8 cellular contexts compared by ENCODE assay signal in the genomic region with DNA sequence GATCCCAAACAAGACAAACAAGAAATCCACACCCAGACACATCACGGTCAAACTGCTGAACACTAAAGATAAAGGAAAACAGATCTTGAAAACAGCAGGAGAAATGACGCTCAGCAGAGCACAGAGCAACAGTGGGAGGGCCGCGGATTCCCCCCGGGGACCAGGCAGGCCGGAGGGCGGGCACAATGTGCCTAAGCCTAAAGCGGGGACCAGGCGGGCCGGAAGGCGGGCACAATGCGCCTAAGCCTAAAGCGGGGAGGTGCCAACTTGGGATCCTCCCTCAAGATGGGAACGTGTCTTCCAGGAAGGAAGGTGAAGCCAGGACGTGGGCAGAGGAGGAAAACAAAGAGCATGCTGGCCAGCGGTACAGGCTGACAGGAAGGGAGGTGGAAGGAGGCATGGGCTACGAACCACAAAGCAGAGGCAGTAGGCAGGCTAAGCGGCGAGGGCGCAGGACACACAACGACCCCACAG. TPM values are rescaled to one million over a fixed set of nuclear protein-coding genes. Genes with fewer than 3 reads are reported as not detected.
A peak's percentile ranks its signal among the peaks of the same experiment; 100 is the strongest.
DNase-seq lines count a peak whose midpoint lies in the region; ATAC-seq and TF ChIP-seq lines count a peak whose summit lies in the region.

No MANE protein-coding gene starts in this region.

- ATAC-seq in HG03060 (IDR thresholded peaks at IDR 0.05; ENCODE audit: low read depth, unreplicated experiment) (peak; percentile 62), WTC11 (peak; percentile 89)

- TF ChIP-seq EP300 in sigmoid colon (IDR thresholded peaks at IDR 0.05) = no peak

- no peaks in the 10 kb centered on the region for H3K36me3 ChIP-seq in cardiac muscle cell
- peaks cover 0 to 8% (median 0%) of the 10 kb centered on the region in 4 donors for H3K36me3 ChIP-seq in sigmoid colon

- H3K4me1 ChIP-seq in cardiac muscle cell (ENCODE audit: low read depth) (peaks cover 10% of the 10 kb centered on the region), sigmoid colon (peaks cover 0 to 78% (median 72%) of the 10 kb centered on the region in 4 donors)

- H3K27ac ChIP-seq in cardiac muscle cell = no peak overlapping the region
- peak overlapping the region; percentile 35 to 77 (median 70) for H3K27ac ChIP-seq in sigmoid colon

- H3K27me3 ChIP-seq in cardiac muscle cell = no peaks in the 10 kb centered on the region
- no peaks in the 10 kb centered on the region for H3K27me3 ChIP-seq in sigmoid colon

- no peak overlapping the region for H3K27ac Mint-ChIP-seq in activated naive CD4-positive, alpha-beta T cell treated with anti-CD3 and anti-CD28 coated beads, Interleukin-2, amount 10 ng/mL, durations not matched to agents 7 days and 5 days
- H3K27ac Mint-ChIP-seq in WTC11 = no peak overlapping the region

- H3K36me3 Mint-ChIP-seq in activated naive CD4-positive, alpha-beta T cell treated with anti-CD3 and anti-CD28 coated beads, Interleukin-2, amount 10 ng/mL, durations not matched to agents 7 days and 5 days = no peaks in the 10 kb centered on the region
- no peaks in the 10 kb centered on the region; the same call in 1 of the 2 replicates for H3K36me3 Mint-ChIP-seq in WTC11

- DNase-seq in activated naive CD4-positive, alpha-beta T cell treated with anti-CD3 and anti-CD28 coated beads, Interleukin-2, amount 10 ng/mL, durations not matched to agents 7 days and 5 days = peak; percentile 25
- no peak for DNase-seq in activated naive CD4-positive, alpha-beta T cell treated with anti-CD3 and anti-CD28 coated beads, Interleukin-2, amount 50 U/mL, for 16 hours
- DNase-seq in WTC11 (ENCODE audit: low spot score) = peak; percentile 39
- DNase-seq in cardiac muscle cell (ENCODE audit: low read depth in 1 of 2, low spot score in 1 of 2) = peak; percentile 26 to 93
- peak; percentile 81 for DNase-seq in sigmoid colon
- DNase-seq in ACHN = no peak
- no peak for DNase-seq in T-helper 9 cell

- in situ Hi-C loops in ACHN (cut with HindIII; ENCODE audit: low pct_ligation_motif_present, low pct_unique_long_range_greater_than_20kb, low sequenced_read_pairs) = no loop called here

- no peak overlapping the region for H3K4me3 ChIP-seq in cardiac muscle cell
- H3K4me3 ChIP-seq in sigmoid colon = peak overlapping the region in 2 of 4 donors; percentile 5 to 20

- WGBS in sigmoid colon, 2 donors = 42 to 70% methylated on average over 21 of the region's 21 CpGs

- H3K9me3 Mint-ChIP-seq in activated naive CD4-positive, alpha-beta T cell treated with anti-CD3 and anti-CD28 coated beads, Interleukin-2, amount 10 ng/mL, durations not matched to agents 7 days and 5 days = no peaks in the 10 kb centered on the region
- no peaks in the 10 kb centered on the region for H3K9me3 Mint-ChIP-seq in WTC11

- TF ChIP-seq CTCF in WTC11 (IDR thresholded peaks at IDR 0.05) (no peak), cardiac muscle cell (IDR thresholded peaks at IDR 0.05; ENCODE audit: low read depth, low read length) (no peak), sigmoid colon (IDR thresholded peaks at IDR 0.05) (no peak)

- CTCF ChIA-PET in activated naive CD4-positive, alpha-beta T cell treated with anti-CD3 and anti-CD28 coated beads, Interleukin-2, amount 10 ng/mL, durations not matched to agents 7 days and 5 days (lab: Charles Lee) = no interaction called here
- CTCF ChIA-PET in WTC11 (lab: Charles Lee) = no interaction called here

- POLR2A ChIA-PET in WTC11 (lab: Charles Lee) = no interaction called here

- H3K27me3 Mint-ChIP-seq in activated naive CD4-positive, alpha-beta T cell treated with anti-CD3 and anti-CD28 coated beads, Interleukin-2, amount 10 ng/mL, durations not matched to agents 7 days and 5 days = peaks cover 25% of the 10 kb centered on the region
- H3K27me3 Mint-ChIP-seq in WTC11 (ENCODE audit: low read depth) = peaks cover 40% of the 10 kb centered on the region

- peaks cover 13% of the 10 kb centered on the region for H3K4me1 Mint-ChIP-seq in activated naive CD4-positive, alpha-beta T cell treated with anti-CD3 and anti-CD28 coated beads, Interleukin-2, amount 10 ng/mL, durations not matched to agents 7 days and 5 days
- H3K4me1 Mint-ChIP-seq in WTC11 = peaks cover 47% of the 10 kb centered on the region

- intact Hi-C loops in sigmoid colon (cut with DNase I) = loop anchor here (5.0 kb wide), 1 partner anchor 112 kb away; a partner anchor contains a TSS

- H3K4me3 Mint-ChIP-seq in activated naive CD4-positive, alpha-beta T cell treated with anti-CD3 and anti-CD28 coated beads, Interleukin-2, amount 10 ng/mL, durations not matched to agents 7 days and 5 days = no peak overlapping the region
- H3K4me3 Mint-ChIP-seq in WTC11 = peak overlapping the region; percentile 12

- no peak for TF ChIP-seq POLR2A in sigmoid colon (IDR thresholded peaks at IDR 0.05)

- no peaks in the 10 kb centered on the region for H3K9me3 ChIP-seq in cardiac muscle cell (ENCODE audit: low read depth)
- H3K9me3 ChIP-seq in sigmoid colon = no peaks in the 10 kb centered on the region

TF ChIP-seq in WTC11, 78 proteins besides CTCF, POLR2A, EP300 and RAD21 (continues in another document):
- TF ChIP-seq, protein P1, sequence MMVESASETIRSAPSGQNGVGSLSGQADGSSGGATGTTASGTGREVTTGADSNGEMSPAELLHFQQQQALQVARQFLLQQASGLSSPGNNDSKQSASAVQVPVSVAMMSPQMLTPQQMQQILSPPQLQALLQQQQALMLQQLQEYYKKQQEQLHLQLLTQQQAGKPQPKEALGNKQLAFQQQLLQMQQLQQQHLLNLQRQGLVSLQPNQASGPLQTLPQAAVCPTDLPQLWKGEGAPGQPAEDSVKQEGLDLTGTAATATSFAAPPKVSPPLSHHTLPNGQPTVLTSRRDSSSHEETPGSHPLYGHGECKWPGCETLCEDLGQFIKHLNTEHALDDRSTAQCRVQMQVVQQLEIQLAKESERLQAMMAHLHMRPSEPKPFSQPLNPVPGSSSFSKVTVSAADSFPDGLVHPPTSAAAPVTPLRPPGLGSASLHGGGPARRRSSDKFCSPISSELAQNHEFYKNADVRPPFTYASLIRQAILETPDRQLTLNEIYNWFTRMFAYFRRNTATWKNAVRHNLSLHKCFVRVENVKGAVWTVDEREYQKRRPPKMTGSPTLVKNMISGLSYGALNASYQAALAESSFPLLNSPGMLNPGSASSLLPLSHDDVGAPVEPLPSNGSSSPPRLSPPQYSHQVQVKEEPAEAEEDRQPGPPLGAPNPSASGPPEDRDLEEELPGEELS (CRISPR knock-in tag; IDR thresholded peaks at IDR 0.05) = no peak
- TF ChIP-seq, protein P2, sequence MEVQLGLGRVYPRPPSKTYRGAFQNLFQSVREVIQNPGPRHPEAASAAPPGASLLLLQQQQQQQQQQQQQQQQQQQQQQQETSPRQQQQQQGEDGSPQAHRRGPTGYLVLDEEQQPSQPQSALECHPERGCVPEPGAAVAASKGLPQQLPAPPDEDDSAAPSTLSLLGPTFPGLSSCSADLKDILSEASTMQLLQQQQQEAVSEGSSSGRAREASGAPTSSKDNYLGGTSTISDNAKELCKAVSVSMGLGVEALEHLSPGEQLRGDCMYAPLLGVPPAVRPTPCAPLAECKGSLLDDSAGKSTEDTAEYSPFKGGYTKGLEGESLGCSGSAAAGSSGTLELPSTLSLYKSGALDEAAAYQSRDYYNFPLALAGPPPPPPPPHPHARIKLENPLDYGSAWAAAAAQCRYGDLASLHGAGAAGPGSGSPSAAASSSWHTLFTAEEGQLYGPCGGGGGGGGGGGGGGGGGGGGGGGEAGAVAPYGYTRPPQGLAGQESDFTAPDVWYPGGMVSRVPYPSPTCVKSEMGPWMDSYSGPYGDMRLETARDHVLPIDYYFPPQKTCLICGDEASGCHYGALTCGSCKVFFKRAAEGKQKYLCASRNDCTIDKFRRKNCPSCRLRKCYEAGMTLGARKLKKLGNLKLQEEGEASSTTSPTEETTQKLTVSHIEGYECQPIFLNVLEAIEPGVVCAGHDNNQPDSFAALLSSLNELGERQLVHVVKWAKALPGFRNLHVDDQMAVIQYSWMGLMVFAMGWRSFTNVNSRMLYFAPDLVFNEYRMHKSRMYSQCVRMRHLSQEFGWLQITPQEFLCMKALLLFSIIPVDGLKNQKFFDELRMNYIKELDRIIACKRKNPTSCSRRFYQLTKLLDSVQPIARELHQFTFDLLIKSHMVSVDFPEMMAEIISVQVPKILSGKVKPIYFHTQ (CRISPR knock-in tag; IDR thresholded peaks at IDR 0.05) = no peak
- TF ChIP-seq, protein P3, sequence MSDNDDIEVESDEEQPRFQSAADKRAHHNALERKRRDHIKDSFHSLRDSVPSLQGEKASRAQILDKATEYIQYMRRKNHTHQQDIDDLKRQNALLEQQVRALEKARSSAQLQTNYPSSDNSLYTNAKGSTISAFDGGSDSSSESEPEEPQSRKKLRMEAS (CRISPR knock-in tag; IDR thresholded peaks at IDR 0.05) = no peak
- TF ChIP-seq NR3C1 (CRISPR knock-in tag; conservative IDR thresholded peaks at IDR 0.05; ENCODE audit: low read depth) (no peak), GABPB1 (CRISPR knock-in tag; IDR thresholded peaks at IDR 0.05) (no peak), FOXK1 (CRISPR knock-in tag; IDR thresholded peaks at IDR 0.05) (peak; percentile 36; the same call in 1 of the 2 replicates)
- TF ChIP-seq, protein P4, sequence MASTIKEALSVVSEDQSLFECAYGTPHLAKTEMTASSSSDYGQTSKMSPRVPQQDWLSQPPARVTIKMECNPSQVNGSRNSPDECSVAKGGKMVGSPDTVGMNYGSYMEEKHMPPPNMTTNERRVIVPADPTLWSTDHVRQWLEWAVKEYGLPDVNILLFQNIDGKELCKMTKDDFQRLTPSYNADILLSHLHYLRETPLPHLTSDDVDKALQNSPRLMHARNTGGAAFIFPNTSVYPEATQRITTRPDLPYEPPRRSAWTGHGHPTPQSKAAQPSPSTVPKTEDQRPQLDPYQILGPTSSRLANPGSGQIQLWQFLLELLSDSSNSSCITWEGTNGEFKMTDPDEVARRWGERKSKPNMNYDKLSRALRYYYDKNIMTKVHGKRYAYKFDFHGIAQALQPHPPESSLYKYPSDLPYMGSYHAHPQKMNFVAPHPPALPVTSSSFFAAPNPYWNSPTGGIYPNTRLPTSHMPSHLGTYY (CRISPR knock-in tag; IDR thresholded peaks at IDR 0.05) = no peak
- TF ChIP-seq, protein P5, sequence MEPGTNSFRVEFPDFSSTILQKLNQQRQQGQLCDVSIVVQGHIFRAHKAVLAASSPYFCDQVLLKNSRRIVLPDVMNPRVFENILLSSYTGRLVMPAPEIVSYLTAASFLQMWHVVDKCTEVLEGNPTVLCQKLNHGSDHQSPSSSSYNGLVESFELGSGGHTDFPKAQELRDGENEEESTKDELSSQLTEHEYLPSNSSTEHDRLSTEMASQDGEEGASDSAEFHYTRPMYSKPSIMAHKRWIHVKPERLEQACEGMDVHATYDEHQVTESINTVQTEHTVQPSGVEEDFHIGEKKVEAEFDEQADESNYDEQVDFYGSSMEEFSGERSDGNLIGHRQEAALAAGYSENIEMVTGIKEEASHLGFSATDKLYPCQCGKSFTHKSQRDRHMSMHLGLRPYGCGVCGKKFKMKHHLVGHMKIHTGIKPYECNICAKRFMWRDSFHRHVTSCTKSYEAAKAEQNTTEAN (CRISPR knock-in tag; IDR thresholded peaks at IDR 0.05) = no peak

RNA-seq across cellular contexts. Expression of a gene that starts 31.1 kb away (rescaled TPM):
- total RNA-seq in WTC11 (2021) = 79.2 to 85.7 TPM (median 80.0 TPM) in 3 replicates
- total RNA-seq in cardiac muscle cell = 36.7 and 38.7 TPM in 2 replicates
- polyA plus RNA-seq in cardiac muscle cell = 32.9 and 39.1 TPM in 2 replicates
- total RNA-seq in sigmoid colon = 10 to 100 TPM; 69.8 to 99.6 (median 77.2) TPM
- polyA plus RNA-seq in sigmoid colon = 10 to 100 TPM; 45.0 to 66.4 (median 56.6) TPM

Comparison
In these comparisons a context has a peak if more than half of its experiments do, and no peak if none do; other contexts are left out.
1. DNase-seq: peak in activated naive CD4-positive, alpha-beta T cell treated with anti-CD3 and anti-CD28 coated beads, Interleukin-2, amount 10 ng/mL, durations not matched to agents 7 days and 5 days (single experiment), WTC11 (single experiment), cardiac muscle cell (2 of 2) and sigmoid colon (single experiment); none in activated naive CD4-positive, alpha-beta T cell treated with anti-CD3 and anti-CD28 coated beads, Interleukin-2, amount 50 U/mL, for 16 hours (single experiment), ACHN (single experiment) and T-helper 9 cell (single experiment).